24 cellular contexts compared by ENCODE assay signal in the genomic region with DNA sequence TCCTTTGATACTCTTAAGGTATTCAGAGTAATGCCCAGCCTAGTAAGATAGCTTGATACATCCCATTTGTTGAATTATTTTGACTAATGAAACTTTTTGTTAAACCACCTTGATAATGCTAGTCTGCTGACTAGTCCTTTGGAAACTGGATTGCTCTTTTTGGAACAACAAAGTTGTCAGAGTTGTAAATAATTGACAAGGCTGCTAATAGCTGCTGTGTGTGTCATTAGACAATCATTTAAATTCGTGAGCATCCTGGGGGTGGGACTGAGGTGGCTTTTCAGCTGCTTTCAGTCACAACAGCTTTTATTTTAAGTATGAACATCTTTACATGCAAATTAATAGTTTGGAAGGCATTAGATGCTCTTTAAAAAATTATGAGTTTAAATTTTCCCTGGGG.
"Had no signal": no experiment of that assay in that cellular context is flagged by ENCODE, and none has a peak within 500 bp of the region (broad histone marks: within the 10 kb centered on the region; RNA-seq: fewer than 3 reads in every experiment).

No MANE protein-coding gene starts in this region.

- ATAC-seq: naive thymus-derived CD8-positive, alpha-beta T cell; natural killer cell treated with Interleukin-12 subunit alpha and Interleukin-12 subunit beta and Interleukin-15 and Interleukin-18, amount 100 ng/mL, for 72 hours; pancreas; right cardiac atrium; right lobe of liver; stimulated activated memory B cell treated with anti-CD40 and anti-IgM and Interleukin-4, amounts not matched to agents 10 μg/mL and 1 μg/mL and 100 μg/mL, for 72 hours had no signal

- H3K4me1 ChIP-seq: pancreas, prostate gland, right lobe of liver, sigmoid colon, thyroid gland, tibial nerve, upper lobe of left lung, vagina had no signal

- H3K27ac ChIP-seq: neutrophil, pancreas, prostate gland, right lobe of liver, sigmoid colon, stomach, thoracic aorta, thyroid gland, tibial nerve, upper lobe of left lung, vagina had no signal

- DNase-seq: naive thymus-derived CD8-positive, alpha-beta T cell; nephron progenitor cell; nucleus accumbens; pancreas; right cardiac atrium; right lobe of liver; sigmoid colon; small intestine; stimulated activated CD4-positive, alpha-beta T cell treated with anti-CD3 and anti-CD28 coated beads, Interleukin-1b, Interleukin-23, amount 100 ng/mL, for 48 hours; stimulated activated CD4-positive, alpha-beta T cell treated with anti-CD3 and anti-CD28 coated beads, Interleukin-4, amount 100 ng/mL, for 1 hour; stimulated activated CD4-positive, alpha-beta T cell treated with anti-CD3 and anti-CD28 coated beads, Interleukin-4, amount 100 ng/mL, for 4 hours; stimulated activated CD8-positive, alpha-beta memory T cell treated with anti-CD3 and anti-CD28 coated beads, Interleukin-4, amount 100 ng/mL, for 48 hours; stimulated activated naive CD4-positive, alpha-beta T cell treated with Interleukin-2 at 50 U/mL for 16 hours; stomach; thyroid gland; trophoblast cell; upper lobe of left lung had no signal

- H3K27me3 ChIP-seq: neutrophil, pancreas, right lobe of liver, sigmoid colon, stomach, thyroid gland, tibial nerve, upper lobe of left lung, vagina had no signal

- H3K36me3 ChIP-seq: neutrophil, pancreas, prostate gland, right lobe of liver, sigmoid colon, stomach, thoracic aorta, thyroid gland, tibial nerve, upper lobe of left lung, vagina had no signal

- H3K9me3 ChIP-seq: neutrophil, pancreas, prostate gland, right lobe of liver, sigmoid colon, stomach, thoracic aorta, thyroid gland, tibial nerve, upper lobe of left lung, vagina had no signal

- H3K4me3 ChIP-seq: pancreas, prostate gland, right lobe of liver, sigmoid colon, stomach, thoracic aorta, thyroid gland, tibial nerve, upper lobe of left lung, vagina had no signal
